Comparison of ENCODE assay signal across 24 cellular contexts in the genomic region with DNA sequence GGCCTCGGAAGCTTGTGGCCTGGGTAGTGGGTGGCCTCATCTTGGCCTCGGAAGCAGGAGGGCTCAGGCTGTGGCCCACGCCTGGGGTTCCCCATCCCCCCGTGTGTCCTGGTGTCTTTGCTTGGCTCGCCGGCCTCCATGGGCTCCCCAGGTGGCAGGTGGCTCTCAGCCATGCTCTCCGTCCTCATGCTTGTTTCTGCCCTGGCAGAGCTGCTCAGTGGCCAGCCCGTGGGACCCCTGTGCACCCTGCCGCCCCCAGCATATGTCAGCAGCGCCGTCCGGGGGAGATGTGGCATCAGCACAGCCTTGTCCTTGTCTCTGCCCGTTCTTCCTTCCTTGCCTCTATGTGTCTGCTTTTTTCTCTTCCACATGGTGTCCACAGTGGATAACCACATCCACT. TPM values are rescaled to one million over a fixed set of nuclear protein-coding genes. Genes with fewer than 3 reads are reported as not detected.
"Had no signal": no experiment of that assay in that cellular context is flagged by ENCODE, and none has a peak within 500 bp of the region (broad histone marks: within the 10 kb centered on the region; RNA-seq: fewer than 3 reads in every experiment).

No MANE protein-coding gene starts in this region.

- H3K4me3 Mint-ChIP-seq: activated naive CD4-positive, alpha-beta T cell treated with anti-CD3 and anti-CD28 coated beads for 36 hours; activated T-cell treated with anti-CD3 and anti-CD28 coated beads, Interleukin-2, amount 50 U/mL, for 72 hours; nephron progenitor cell; stimulated activated naive B cell treated with anti-CD40 and anti-IgM and Interleukin-4, amounts not matched to agents 10 μg/mL and 1 μg/mL and 100 μg/mL, for 72 hours; WTC11 had no signal

- H3K27ac Mint-ChIP-seq: activated naive CD4-positive, alpha-beta T cell treated with anti-CD3 and anti-CD28 coated beads for 36 hours; activated T-cell treated with anti-CD3 and anti-CD28 coated beads, Interleukin-2, amount 50 U/mL, for 72 hours; stimulated activated naive B cell treated with anti-CD40 and anti-IgM and Interleukin-4, amounts not matched to agents 10 μg/mL and 1 μg/mL and 100 μg/mL, for 72 hours; WTC11 had no signal

- H3K4me1 Mint-ChIP-seq: WTC11 had no signal

- H3K27me3 ChIP-seq: body of pancreas, cardiac muscle cell, heart left ventricle, upper lobe of right lung had no signal

- H3K27ac ChIP-seq: body of pancreas, cardiac muscle cell, heart left ventricle, upper lobe of right lung had no signal

- H3K36me3 ChIP-seq: cardiac muscle cell, upper lobe of right lung had no signal

- H3K4me3 ChIP-seq: body of pancreas, cardiac muscle cell, heart left ventricle, upper lobe of right lung had no signal

- H3K4me1 ChIP-seq: body of pancreas had no signal

- DNase-seq: activated CD4-positive, alpha-beta T cell treated with anti-CD3 and anti-CD28 coated beads, Interleukin-2, amount 50 U/mL, for 48 hours; activated effector memory CD4-positive, alpha-beta T cell treated with Interleukin-2 at 50 U/mL for 16 hours; activated naive CD4-positive, alpha-beta T cell treated with anti-CD3 and anti-CD28 coated beads for 36 hours; activated T-cell treated with anti-CD3 and anti-CD28 coated beads, Interleukin-2, amount 50 U/mL, for 72 hours; body of pancreas; dermis blood vessel endothelial cell; heart left ventricle; islet precursor cell; left cardiac atrium; nephron progenitor cell; nucleus accumbens; stimulated activated CD4-positive, alpha-beta T cell treated with anti-CD3 and anti-CD28 coated beads, Interleukin-2, amount 100 ng/mL, for 48 hours; stimulated activated CD8-positive, alpha-beta memory T cell treated with anti-CD3 and anti-CD28 coated beads, Interleukin-4, amount 100 ng/mL, for 48 hours; stimulated activated naive B cell treated with anti-CD40 and anti-IgM and Interleukin-4, amounts not matched to agents 10 μg/mL and 1 μg/mL and 100 μg/mL, for 72 hours; T1000; upper lobe of right lung had no signal

- H3K27me3 Mint-ChIP-seq: stimulated activated naive B cell treated with anti-CD40 and anti-IgM and Interleukin-4, amounts not matched to agents 10 μg/mL and 1 μg/mL and 100 μg/mL, for 72 hours had no signal

- H3K9me3 Mint-ChIP-seq: activated naive CD4-positive, alpha-beta T cell treated with anti-CD3 and anti-CD28 coated beads for 36 hours; activated T-cell treated with anti-CD3 and anti-CD28 coated beads, Interleukin-2, amount 50 U/mL, for 72 hours; nephron progenitor cell; stimulated activated naive B cell treated with anti-CD40 and anti-IgM and Interleukin-4, amounts not matched to agents 10 μg/mL and 1 μg/mL and 100 μg/mL, for 72 hours; WTC11 had no signal

- H3K9me3 ChIP-seq: body of pancreas, heart left ventricle, upper lobe of right lung had no signal

- ATAC-seq: activated T-cell treated with anti-CD3 and anti-CD28 coated beads, Interleukin-2, amount 50 U/mL, for 72 hours; body of pancreas; heart left ventricle; sciatic nerve; stimulated activated naive B cell treated with anti-CD40 and anti-IgM and Interleukin-4, amounts not matched to agents 10 μg/mL and 1 μg/mL and 100 μg/mL, for 72 hours; upper lobe of right lung; WTC11 had no signal

RNA-seq across cellular contexts. Expression of gene ZNF750, which starts 49.4 kb away (rescaled TPM):
- total RNA-seq: activated naive CD4-positive, alpha-beta T cell treated with anti-CD3 and anti-CD28 coated beads for 36 hours; activated T-cell treated with anti-CD3 and anti-CD28 coated beads, Interleukin-2, amount 50 U/mL, for 72 hours; body of pancreas; cardiac muscle cell; dermis blood vessel endothelial cell; fibroblast of villous mesenchyme; left cardiac atrium; liver; mononuclear cell; renal cortical epithelial cell; sciatic nerve; T-helper 1 cell treated with Interleukin-12 subunit alpha and Interleukin-12 subunit beta and Interleukin-4 antibody, amounts not matched to agents 30 ng/mL and 1 ng/mL, for 36 hours had no signal
